Comparison of ENCODE assay signal across 8 cellular contexts in the genomic region with DNA sequence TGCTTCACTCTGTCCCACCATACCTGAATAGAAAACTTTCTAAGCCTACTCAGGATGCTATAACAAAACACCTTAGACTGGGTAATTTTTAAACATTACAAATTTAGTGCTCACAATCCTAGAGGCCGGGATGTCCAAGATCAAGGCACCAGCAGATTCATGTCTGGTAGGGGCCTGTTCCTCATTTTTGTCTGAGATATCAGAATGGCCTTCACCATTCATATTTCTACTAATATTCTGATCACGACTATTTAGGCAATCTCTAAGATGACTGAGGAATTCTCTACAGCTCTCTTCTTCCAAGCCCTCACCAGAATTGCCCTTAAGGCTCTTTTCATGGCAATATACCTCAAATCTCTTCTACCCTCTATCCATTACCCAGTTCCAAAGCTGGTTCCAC.
"Had no signal": no experiment of that assay in that cellular context is flagged by ENCODE, and none has a peak within 500 bp of the region (broad histone marks: within the 10 kb centered on the region; RNA-seq: fewer than 3 reads in every experiment).

No MANE protein-coding gene starts in this region.

- H3K36me3 ChIP-seq: HAP-1 had no signal

- H3K4me1 ChIP-seq: HAP-1 had no signal

- H2AFZ ChIP-seq: GM23248 had no signal

- H3K4me3 ChIP-seq: GM23248, HAP-1 had no signal

- H3K9me3 ChIP-seq: HAP-1 had no signal

- H3K27ac ChIP-seq: GM23248, HL-60 had no signal

- H3K9ac ChIP-seq: GM23248 had no signal

- ATAC-seq: HCT116, HepG2 had no signal

- DNase-seq: GM23248, GOT3, H7, HFFc6 had no signal

- FAIRE-seq: HepG2 had no signal
